21 cellular contexts compared by ENCODE assay signal in genomic region chr5:130528474-130528873, GRCh38.
DNase-seq lines count a peak whose midpoint lies in the region; ATAC-seq, FAIRE-seq and TF ChIP-seq lines count a peak whose summit lies in the region.
"Had no signal": no experiment of that assay in that cellular context is flagged by ENCODE, and none has a peak within 500 bp of the region (broad histone marks: within the 10 kb centered on the region; RNA-seq: fewer than 3 reads in every experiment).

No MANE protein-coding gene starts in this region.

- FAIRE-seq in A549 (lab: Jason Lieb, UNC), result no peak
- FAIRE-seq: H1, HTR-8/SVneo had no signal

- DNase-seq in A549 (ENCODE audit: low read depth in 1 of 2, low spot score in 1 of 2) (peak in 1 of 2 experiments; percentile 35), HT1080 (ENCODE audit: low read depth) (peak; percentile 67), astrocyte of the cerebellum (ENCODE audit: low read depth) (peak; percentile 32), fibroblast of villous mesenchyme (ENCODE audit: low read depth) (peak; percentile 26), NK-92 (lab: John Stamatoyannopoulos, UW; ENCODE audit: unreplicated experiment) (no peak), BE2C (no peak), neural progenitor cell (ENCODE audit: low spot score) (no peak)
- no peak for DNase-seq in stimulated activated naive B cell treated with anti-CD40 and anti-IgM and Interleukin-4, amounts not matched to agents 10 μg/mL and 1 μg/mL and 100 μg/mL, for 72 hours
- DNase-seq: activated CD4-positive, alpha-beta T cell treated with anti-CD3 and anti-CD28 coated beads for 1 hour; activated gamma-delta T cell; GDM1; left ventricle myocardium superior; NCI-H146; NCI-H345; SHP77 treated with DMSO at 0.1 percent for 48 hours had no signal

- peaks cover 0 to 4% of the 10 kb centered on the region in 2 donors for H3K9me3 Mint-ChIP-seq in stimulated activated naive B cell treated with anti-CD40 and anti-IgM and Interleukin-4, amounts not matched to agents 10 μg/mL and 1 μg/mL and 100 μg/mL, for 72 hours
- H3K9me3 Mint-ChIP-seq in neural progenitor cell, result peaks cover 2% of the 10 kb centered on the region
- H3K9me3 Mint-ChIP-seq: T-helper 2 cell treated with Interferon-gamma antibody and Interleukin-4, amounts not matched to agents 5 μg/mL and 100 μg/mL, for 36 hours had no signal

- H3K4me3 ChIP-seq in A549, result no peak overlapping the region
- no peak overlapping the region for H3K4me3 ChIP-seq in astrocyte of the cerebellum (ENCODE audit: low read depth, low read length)
- H3K4me3 ChIP-seq in fibroblast of villous mesenchyme (ENCODE audit: low read depth, low read length), result no peak overlapping the region
- no peak overlapping the region for H3K4me3 ChIP-seq in BE2C (ENCODE audit: low read depth, low read length)
- no peak overlapping the region for H3K4me3 ChIP-seq in neural progenitor cell
- H3K4me3 ChIP-seq: ascending aorta, skin epidermis had no signal

- in situ Hi-C loops in astrocyte of the cerebellum (cut with HindIII; ENCODE audit: low sequenced_read_pairs), result no loop called here

- H3K4me3 Mint-ChIP-seq in stimulated activated naive B cell treated with anti-CD40 and anti-IgM and Interleukin-4, amounts not matched to agents 10 μg/mL and 1 μg/mL and 100 μg/mL, for 72 hours, result no peak overlapping the region
- no peak overlapping the region for H3K4me3 Mint-ChIP-seq in neural progenitor cell
- H3K4me3 Mint-ChIP-seq: stimulated activated memory B cell treated with anti-CD40 and anti-IgM and Interleukin-4, amounts not matched to agents 10 μg/mL and 1 μg/mL and 100 μg/mL, for 72 hours; T-helper 2 cell treated with Interferon-gamma antibody and Interleukin-4, amounts not matched to agents 5 μg/mL and 100 μg/mL, for 36 hours had no signal

- CTCF ChIA-PET in A549 (lab: Yijun Ruan, JAX), result no interaction called here

- peak overlapping the region; percentile 53 to 75 for H3K27ac ChIP-seq in A549
- H3K27ac ChIP-seq in neural progenitor cell, result no peak overlapping the region
- H3K27ac ChIP-seq: ascending aorta had no signal

- no peaks in the 10 kb centered on the region for H3F3A ChIP-seq in neural progenitor cell (ENCODE audit: low read depth)

- TF ChIP-seq CTCF in A549 (IDR thresholded peaks at IDR 0.05), result no peak
- no peak for TF ChIP-seq CTCF in astrocyte of the cerebellum (IDR thresholded peaks at IDR 0.05; ENCODE audit: low read depth, low read length, missing control alignments)
- no peak for TF ChIP-seq CTCF in fibroblast of villous mesenchyme (IDR thresholded peaks at IDR 0.05; ENCODE audit: insufficient read depth, low read depth, low read length)
- TF ChIP-seq CTCF in BE2C (IDR thresholded peaks at IDR 0.05; ENCODE audit: low read depth, low read length), result no peak
- TF ChIP-seq CTCF in neural progenitor cell (IDR thresholded peaks at IDR 0.05), result no peak

- peaks cover 31% of the 10 kb centered on the region for H3K4me1 ChIP-seq in A549
- H3K4me1 ChIP-seq in BE2C, result no peaks in the 10 kb centered on the region
- H3K4me1 ChIP-seq in neural progenitor cell, result no peaks in the 10 kb centered on the region
- H3K4me1 ChIP-seq: ascending aorta had no signal

- no peak for TF ChIP-seq RAD21 in A549 (conservative IDR thresholded peaks at IDR 0.05 in 1 of 2, IDR thresholded peaks at IDR 0.05 in 1 of 2)

- no peaks in the 10 kb centered on the region for H3K79me2 ChIP-seq in neural progenitor cell (ENCODE audit: low read depth)

- no peaks in the 10 kb centered on the region for H3K4me1 Mint-ChIP-seq in stimulated activated naive B cell treated with anti-CD40 and anti-IgM and Interleukin-4, amounts not matched to agents 10 μg/mL and 1 μg/mL and 100 μg/mL, for 72 hours
- H3K4me1 Mint-ChIP-seq in neural progenitor cell, result no peaks in the 10 kb centered on the region
- H3K4me1 Mint-ChIP-seq: stimulated activated memory B cell treated with anti-CD40 and anti-IgM and Interleukin-4, amounts not matched to agents 10 μg/mL and 1 μg/mL and 100 μg/mL, for 72 hours had no signal

- no peaks in the 10 kb centered on the region for H3K36me3 Mint-ChIP-seq in stimulated activated naive B cell treated with anti-CD40 and anti-IgM and Interleukin-4, amounts not matched to agents 10 μg/mL and 1 μg/mL and 100 μg/mL, for 72 hours
- no peaks in the 10 kb centered on the region for H3K36me3 Mint-ChIP-seq in neural progenitor cell
- H3K36me3 Mint-ChIP-seq: stimulated activated memory B cell treated with anti-CD40 and anti-IgM and Interleukin-4, amounts not matched to agents 10 μg/mL and 1 μg/mL and 100 μg/mL, for 72 hours had no signal

- no peaks in the 10 kb centered on the region for H3K9me3 ChIP-seq in A549
- H3K9me3 ChIP-seq in BE2C, result no peaks in the 10 kb centered on the region
- no peaks in the 10 kb centered on the region for H3K9me3 ChIP-seq in neural progenitor cell (ENCODE audit: low read depth)
- H3K9me3 ChIP-seq: ascending aorta had no signal

- TF ChIP-seq POLR2A in A549 (IDR thresholded peaks at IDR 0.05; ENCODE audit: low read length), result no peak

- H3K27me3 ChIP-seq in BE2C (no peaks in the 10 kb centered on the region), neural progenitor cell (no peaks in the 10 kb centered on the region)
- H3K27me3 ChIP-seq: ascending aorta had no signal

- no peak overlapping the region for H3K27ac Mint-ChIP-seq in stimulated activated naive B cell treated with anti-CD40 and anti-IgM and Interleukin-4, amounts not matched to agents 10 μg/mL and 1 μg/mL and 100 μg/mL, for 72 hours
- H3K27ac Mint-ChIP-seq in neural progenitor cell, result no peak overlapping the region
- H3K27ac Mint-ChIP-seq: stimulated activated memory B cell treated with anti-CD40 and anti-IgM and Interleukin-4, amounts not matched to agents 10 μg/mL and 1 μg/mL and 100 μg/mL, for 72 hours; T-helper 2 cell treated with Interferon-gamma antibody and Interleukin-4, amounts not matched to agents 5 μg/mL and 100 μg/mL, for 36 hours had no signal

- no peaks in the 10 kb centered on the region for H4K20me1 ChIP-seq in neural progenitor cell (ENCODE audit: low read depth)

- H3K27me3 Mint-ChIP-seq in stimulated activated naive B cell treated with anti-CD40 and anti-IgM and Interleukin-4, amounts not matched to agents 10 μg/mL and 1 μg/mL and 100 μg/mL, for 72 hours, result no peaks in the 10 kb centered on the region
- no peaks in the 10 kb centered on the region for H3K27me3 Mint-ChIP-seq in neural progenitor cell (ENCODE audit: insufficient read depth, low read depth)
- H3K27me3 Mint-ChIP-seq: stimulated activated memory B cell treated with anti-CD40 and anti-IgM and Interleukin-4, amounts not matched to agents 10 μg/mL and 1 μg/mL and 100 μg/mL, for 72 hours had no signal

- H3K4me2 ChIP-seq in A549, result 0 out of 3 replicates have a peak overlapping the region, but pooled peaks have one; percentile 11
- H3K4me2 ChIP-seq in neural progenitor cell, result no peak overlapping the region

- no peak for TF ChIP-seq EP300 in A549 (IDR thresholded peaks at IDR 0.05)

- POLR2A ChIA-PET in A549 (lab: Yijun Ruan, JAX), result no interaction called here

- no peak overlapping the region for H3K9ac ChIP-seq in neural progenitor cell

- no peaks in the 10 kb centered on the region for H3K36me3 ChIP-seq in BE2C
- no peaks in the 10 kb centered on the region for H3K36me3 ChIP-seq in neural progenitor cell
- H3K36me3 ChIP-seq: ascending aorta had no signal

- no peak overlapping the region for H2AFZ ChIP-seq in neural progenitor cell (replicated peaks)

- peak; percentile 82 to 86 for ATAC-seq in A549
- ATAC-seq in stimulated activated naive B cell treated with anti-CD40 and anti-IgM and Interleukin-4, amounts not matched to agents 10 μg/mL and 1 μg/mL and 100 μg/mL, for 72 hours (replicated peaks), result no peak
- ATAC-seq: left ventricle myocardium superior had no signal

TF ChIP-seq in A549, 52 proteins besides CTCF, POLR2A, EP300 and RAD21:
- TF ChIP-seq ZSCAN20 (CRISPR knock-in tag; IDR thresholded peaks at IDR 0.05) (no peak), MAZ (IDR thresholded peaks at IDR 0.05; ENCODE audit: borderline replicate concordance, low read depth, low read length) (no peak), MAFK (IDR thresholded peaks at IDR 0.05; ENCODE audit: partially characterized antibody) (peak; percentile 69)

Comparison
In these comparisons a context has a peak if more than half of its experiments do, and no peak if none do; other contexts are left out.
1. ATAC-seq: peak in A549 (2 of 2); none in stimulated activated naive B cell treated with anti-CD40 and anti-IgM and Interleukin-4, amounts not matched to agents 10 μg/mL and 1 μg/mL and 100 μg/mL, for 72 hours (0 of 2).
2. DNase-seq: peak in HT1080 (single experiment), astrocyte of the cerebellum (single experiment) and fibroblast of villous mesenchyme (single experiment); none in NK-92 (single experiment), stimulated activated naive B cell treated with anti-CD40 and anti-IgM and Interleukin-4, amounts not matched to agents 10 μg/mL and 1 μg/mL and 100 μg/mL, for 72 hours (single experiment), BE2C (single experiment) and neural progenitor cell (single experiment).